In the genomic region with DNA sequence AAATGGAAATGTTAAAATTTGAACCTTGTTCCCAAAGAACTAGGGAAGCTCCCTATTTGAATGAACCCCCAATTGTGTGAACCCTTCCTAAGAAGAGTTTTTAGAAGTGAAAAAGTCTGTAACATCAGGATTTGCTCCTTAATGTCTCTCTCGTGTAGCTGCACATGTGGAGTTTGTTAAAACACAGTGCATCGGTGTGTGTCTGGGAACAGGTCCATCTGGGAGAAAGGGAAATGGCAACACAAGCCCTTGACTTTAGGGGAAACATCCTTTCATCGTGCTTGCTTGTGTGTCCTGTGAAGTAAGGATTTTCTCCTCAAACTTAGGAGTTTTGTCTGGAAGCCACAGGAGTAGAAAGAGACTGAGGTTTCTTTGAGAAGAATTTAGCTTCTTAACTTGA, we compare ENCODE assay signal across 16 cellular contexts.
"Had no signal": no experiment of that assay in that cellular context is flagged by ENCODE, and none has a peak within 500 bp of the region (broad histone marks: within the 10 kb centered on the region; RNA-seq: fewer than 3 reads in every experiment).

No MANE protein-coding gene starts in this region.

- H3K4me3 ChIP-seq: body of pancreas, gastroesophageal sphincter, upper lobe of left lung had no signal

- H3K27ac ChIP-seq: body of pancreas, parathyroid adenoma, upper lobe of left lung had no signal

- H2AFZ ChIP-seq: parathyroid adenoma had no signal

- H3K4me3 Mint-ChIP-seq: activated B cell treated with CpG ODN at 0.5 μM for 24 hours; activated CD4-positive, alpha-beta T cell treated with anti-CD3 and anti-CD28 coated beads, Interleukin-2, amount 10 ng/mL, durations not matched to agents 24 days and 14 days; activated T-helper 17 cell treated with anti-CD3 and anti-CD28 coated beads, Interleukin-2, amount 50 U/mL, for 72 hours; dendritic cell treated with granulocyte-macrophage colony-stimulating factor and Interleukin-4, amounts not matched to agents 40 ng/mL and 50 ng/mL, for 4 days; effector memory CD8-positive, alpha-beta T cell; stimulated activated naive CD8-positive, alpha-beta T cell treated with anti-CD3 and anti-CD28 coated beads, Interleukin-15, Interleukin-2, amounts not matched to agents 100 ng/mL and 50 ng/mL, for 24 hours had no signal

- H3K27ac Mint-ChIP-seq: activated B cell treated with CpG ODN at 0.5 μM for 24 hours; activated CD4-positive, alpha-beta T cell treated with anti-CD3 and anti-CD28 coated beads, Interleukin-2, amount 10 ng/mL, durations not matched to agents 24 days and 14 days; activated T-helper 17 cell treated with anti-CD3 and anti-CD28 coated beads, Interleukin-2, amount 50 U/mL, for 72 hours; dendritic cell treated with granulocyte-macrophage colony-stimulating factor and Interleukin-4, amounts not matched to agents 40 ng/mL and 50 ng/mL, for 4 days; effector memory CD8-positive, alpha-beta T cell; stimulated activated naive CD8-positive, alpha-beta T cell treated with anti-CD3 and anti-CD28 coated beads, Interleukin-15, Interleukin-2, amounts not matched to agents 100 ng/mL and 50 ng/mL, for 24 hours had no signal

- H3K27me3 Mint-ChIP-seq: activated B cell treated with CpG ODN at 0.5 μM for 24 hours; activated CD4-positive, alpha-beta T cell treated with anti-CD3 and anti-CD28 coated beads, Interleukin-2, amount 10 ng/mL, durations not matched to agents 24 days and 14 days; activated T-helper 17 cell treated with anti-CD3 and anti-CD28 coated beads, Interleukin-2, amount 50 U/mL, for 72 hours; dendritic cell treated with granulocyte-macrophage colony-stimulating factor and Interleukin-4, amounts not matched to agents 40 ng/mL and 50 ng/mL, for 4 days; effector memory CD8-positive, alpha-beta T cell; stimulated activated naive CD8-positive, alpha-beta T cell treated with anti-CD3 and anti-CD28 coated beads, Interleukin-15, Interleukin-2, amounts not matched to agents 100 ng/mL and 50 ng/mL, for 24 hours had no signal

- DNase-seq: activated B cell treated with CpG ODN at 0.5 μM for 24 hours; activated CD4-positive, alpha-beta T cell treated with anti-CD3 and anti-CD28 coated beads, Interleukin-2, amount 10 ng/mL, durations not matched to agents 24 days and 14 days; activated CD8-positive, alpha-beta memory T cell treated with anti-CD3 and anti-CD28 coated beads for 24 hours; activated naive CD4-positive, alpha-beta T cell treated with anti-CD3 and anti-CD28 coated beads, Interleukin-2, amount 50 U/mL, for 16 hours; body of pancreas; central memory CD4-positive, alpha-beta T cell; effector memory CD8-positive, alpha-beta T cell; stimulated activated CD4-positive, alpha-beta T cell treated with anti-CD3 and anti-CD28 coated beads, Interleukin-15, amount 100 ng/mL, for 24 hours; stimulated activated CD4-positive, alpha-beta T cell treated with anti-CD3 and anti-CD28 coated beads, Interleukin-4, amount 100 ng/mL, for 24 hours; T-helper 1 cell; upper lobe of left lung had no signal

- H3K9me3 Mint-ChIP-seq: activated B cell treated with CpG ODN at 0.5 μM for 24 hours; activated CD4-positive, alpha-beta T cell treated with anti-CD3 and anti-CD28 coated beads, Interleukin-2, amount 10 ng/mL, durations not matched to agents 24 days and 14 days; activated T-helper 17 cell treated with anti-CD3 and anti-CD28 coated beads, Interleukin-2, amount 50 U/mL, for 72 hours; dendritic cell treated with granulocyte-macrophage colony-stimulating factor and Interleukin-4, amounts not matched to agents 40 ng/mL and 50 ng/mL, for 4 days; effector memory CD8-positive, alpha-beta T cell; stimulated activated naive CD8-positive, alpha-beta T cell treated with anti-CD3 and anti-CD28 coated beads, Interleukin-15, Interleukin-2, amounts not matched to agents 100 ng/mL and 50 ng/mL, for 24 hours had no signal

- H3K9ac ChIP-seq: parathyroid adenoma had no signal

- H3K27me3 ChIP-seq: body of pancreas, gastroesophageal sphincter, upper lobe of left lung had no signal

- H3K9me3 ChIP-seq: body of pancreas, gastroesophageal sphincter, upper lobe of left lung had no signal

- H3K36me3 ChIP-seq: gastroesophageal sphincter, upper lobe of left lung had no signal
